ENCODE assay signal across 1 cellular context in genomic region chr2:3277050-3277747, GRCh38.
A peak's percentile ranks its signal among the peaks of the same experiment; 100 is the strongest.
TF ChIP-seq lines count a peak whose summit lies in the region.

No MANE protein-coding gene starts in this region.

TF ChIP-seq in GM12878, 131 proteins besides CTCF, POLR2A, EP300 and RAD21 (continued from another document):
- TF ChIP-seq E2F8 (IDR thresholded peaks at IDR 0.05; ENCODE audit: low read depth, partially characterized antibody) = no peak
- TF ChIP-seq TCF12 (IDR thresholded peaks at IDR 0.05; ENCODE audit: low read depth, low read length) = 0 out of 2 replicates have a peak, but pooled peaks have one; percentile 46
- 0 out of 2 replicates have a peak, but pooled peaks have one; percentile 49 for TF ChIP-seq TCF3 (IDR thresholded peaks at IDR 0.05; ENCODE audit: borderline replicate concordance, insufficient read depth, low read depth, low read length)
TF ChIP-seq in GM12878: peak in this region for 3.
